8 cellular contexts compared by ENCODE assay signal in genomic region chr19:6021878-6022569, GRCh38. TPM values are rescaled to one million over a fixed set of nuclear protein-coding genes. Genes with fewer than 3 reads are reported as not detected.
DNase-seq lines count a peak whose midpoint lies in the region; ATAC-seq and TF ChIP-seq lines count a peak whose summit lies in the region.

No MANE protein-coding gene starts in this region.

- H2BK15ac ChIP-seq in neuronal stem cell (ENCODE audit: low read length): no peak overlapping the region

- H3K79me1 ChIP-seq in neuronal stem cell (ENCODE audit: low read depth, low read length): no peaks in the 10 kb centered on the region

- peak overlapping the region; percentile 4 for H2AK5ac ChIP-seq in neuronal stem cell (ENCODE audit: low read depth, low read length)

- H3K9me2 ChIP-seq in PC-3 (replicated peaks; ENCODE audit: low read length): no peaks in the 10 kb centered on the region

- no peaks in the 10 kb centered on the region for H3K4me1 Mint-ChIP-seq in CD4-positive, alpha-beta T cell (ENCODE audit: low read depth)
- H3K4me1 Mint-ChIP-seq in stimulated activated naive CD8-positive, alpha-beta T cell treated with anti-CD3 and anti-CD28 coated beads, Interleukin-15, amount 100 ng/mL, for 72 hours: peaks cover 17% of the 10 kb centered on the region

- no peak overlapping the region for H2BK5ac ChIP-seq in neuronal stem cell (ENCODE audit: low read length)

- H3K36me3 ChIP-seq in PC-3 (ENCODE audit: low read depth, low read length) (no peaks in the 10 kb centered on the region), neuronal stem cell (replicated peaks in 1 of 2; ENCODE audit: control insufficient read depth in 2 of 2, insufficient read depth in 2 of 2, low read length in 2 of 2) (peaks cover 0 to 35% of the 10 kb centered on the region in 2 donors)

- CTCF ChIA-PET in CD4-positive, alpha-beta T cell (lab: Charles Lee): interaction anchor here (0.7 to 3.5 kb wide), 9 partner anchors 9 to 218 kb away, joined by 3 to 28 read pairs (median 5); partner anchors contain the start of gene NRTN
- CTCF ChIA-PET in PC-3 (lab: Charles Lee): interaction anchor here (0.5 to 2.3 kb wide), 12 partner anchors 8 to 218 kb away, joined by 3 to 42 read pairs (median 4); partner anchors contain the start of gene RANBP3

- peak overlapping the region; percentile 1 for H3K23ac ChIP-seq in neuronal stem cell (ENCODE audit: low read depth, low read length, poor library complexity)

- no peaks in the 10 kb centered on the region for H3F3A ChIP-seq in PC-3 (ENCODE audit: low read length, unreplicated experiment)

- no peak overlapping the region for H4K8ac ChIP-seq in neuronal stem cell (ENCODE audit: low read depth, low read length)

- peak overlapping the region; percentile 55 for H3K4me2 ChIP-seq in PC-3 (ENCODE audit: low read length)
- H3K4me2 ChIP-seq in neuronal stem cell (ENCODE audit: insufficient read depth, low read length, poor library complexity, severe bottlenecking): peak overlapping the region; percentile 28

- H3K4me3 ChIP-seq in PC-3 (ENCODE audit: low read length) (no peak overlapping the region), fibroblast of the aortic adventitia (ENCODE audit: low read depth, low read length) (no peak overlapping the region), neuronal stem cell (ENCODE audit: low read length in 2 of 2) (no peak overlapping the region)

- BruUV-seq in PC-3 (replicated peaks; lab: Mats Ljungman, UMichigan): no TSS peak

- no peak overlapping the region for H4K91ac ChIP-seq in neuronal stem cell (ENCODE audit: low read depth, low read length, poor library complexity)

- no peaks in the 10 kb centered on the region for H3K36me3 Mint-ChIP-seq in CD4-positive, alpha-beta T cell (ENCODE audit: low read depth)

- H3K27me3 Mint-ChIP-seq in CD4-positive, alpha-beta T cell: peaks cover 6% of the 10 kb centered on the region
- H3K27me3 Mint-ChIP-seq in stimulated activated naive CD8-positive, alpha-beta T cell treated with anti-CD3 and anti-CD28 coated beads, Interleukin-15, amount 100 ng/mL, for 72 hours: no peaks in the 10 kb centered on the region

- H3K9me3 ChIP-seq in CD4-positive, alpha-beta T cell (ENCODE audit: control insufficient read depth, low read length): no peaks in the 10 kb centered on the region
- H3K9me3 ChIP-seq in PC-3 (ENCODE audit: low read length): no peaks in the 10 kb centered on the region
- H3K9me3 ChIP-seq in neuronal stem cell (replicated peaks in 1 of 2; ENCODE audit: control insufficient read depth in 2 of 2, insufficient read depth in 1 of 2, low read depth in 1 of 2, low read length in 2 of 2): no peaks in the 10 kb centered on the region

- no peak overlapping the region for H2BK12ac ChIP-seq in neuronal stem cell (ENCODE audit: low read length)

- no peak overlapping the region for H2BK120ac ChIP-seq in neuronal stem cell (ENCODE audit: low read depth, low read length)

- H3K4ac ChIP-seq in neuronal stem cell (ENCODE audit: low read length): no peak overlapping the region

- no peaks in the 10 kb centered on the region for H3K79me2 ChIP-seq in PC-3 (ENCODE audit: low read length)

- H3K27ac Mint-ChIP-seq in CD4-positive, alpha-beta T cell: no peak overlapping the region
- peak overlapping the region in 1 of 2 donors; percentile 30 for H3K27ac Mint-ChIP-seq in stimulated activated naive CD8-positive, alpha-beta T cell treated with anti-CD3 and anti-CD28 coated beads, Interleukin-15, amount 100 ng/mL, for 72 hours

- no peak overlapping the region for H3K4me3 Mint-ChIP-seq in CD4-positive, alpha-beta T cell
- no peak overlapping the region for H3K4me3 Mint-ChIP-seq in stimulated activated naive CD8-positive, alpha-beta T cell treated with anti-CD3 and anti-CD28 coated beads, Interleukin-15, amount 100 ng/mL, for 72 hours

- no peaks in the 10 kb centered on the region for H3K27me3 ChIP-seq in CD4-positive, alpha-beta T cell (ENCODE audit: control insufficient read depth, insufficient read depth, low read length)
- H3K27me3 ChIP-seq in PC-3 (ENCODE audit: low read length): no peaks in the 10 kb centered on the region
- peaks cover 0 to 3% (median 0%) of the 10 kb centered on the region in 3 experiments for H3K27me3 ChIP-seq in neuronal stem cell (ENCODE audit: control insufficient read depth in 3 of 3, insufficient read depth in 3 of 3, low read depth in 1 of 3, low read length in 3 of 3)

- TF ChIP-seq CTCF in CD4-positive, alpha-beta T cell (IDR thresholded peaks at IDR 0.05): peak; percentile 63
- TF ChIP-seq CTCF in PC-3 (conservative IDR thresholded peaks at IDR 0.05; ENCODE audit: low read depth, low read length) (peak; percentile 93), fibroblast of the aortic adventitia (IDR thresholded peaks at IDR 0.05; ENCODE audit: insufficient read depth, low read length) (peak; percentile 67)

- H4K20me1 ChIP-seq in PC-3 (ENCODE audit: low read length): no peaks in the 10 kb centered on the region

- intact Hi-C loops in CD4-positive, alpha-beta T cell (cut with DNase I, micrococcal nuclease): loop anchor here (1.0 to 10.0 kb wide), 5 partner anchors 35 to 247 kb away; no protein-coding TSS in a partner anchor
- intact Hi-C loops in PC-3 (cut with micrococcal nuclease): loop anchor here (1.0 to 5.0 kb wide), 2 partner anchors 35 to 220 kb away; no protein-coding TSS in a partner anchor

- peak overlapping the region; percentile 62; the same call in 1 of the 2 replicates for H2AFZ ChIP-seq in PC-3 (ENCODE audit: low read length)
- no peak overlapping the region for H2AFZ ChIP-seq in neuronal stem cell (ENCODE audit: low read length)

- peaks cover 35% of the 10 kb centered on the region for H3K4me1 ChIP-seq in PC-3 (ENCODE audit: insufficient read depth, low read length)
- peaks cover 2 to 7% of the 10 kb centered on the region in 2 donors for H3K4me1 ChIP-seq in neuronal stem cell (ENCODE audit: control insufficient read depth in 2 of 2, insufficient read depth in 1 of 2, low read depth in 1 of 2, low read length in 2 of 2)

- POLR2A ChIA-PET in CD4-positive, alpha-beta T cell (lab: Charles Lee): interaction anchor here (0.8 to 1.8 kb wide), 6 partner anchors 35 to 332 kb away, joined by 4 to 9 read pairs (median 6); partner anchors contain the start of genes NRTN and VMAC
- POLR2A ChIA-PET in PC-3 (lab: Charles Lee; ENCODE audit: unreplicated experiment): interaction anchor here (0.6 kb wide), 1 partner anchor 21 kb away, joined by 5 read pairs; no protein-coding TSS in a partner anchor

- TF ChIP-seq RAD21 in Ishikawa (IDR thresholded peaks at IDR 0.05; ENCODE audit: low read depth): peak; percentile 94

- peak; percentile 65 to 77 (median 74) for DNase-seq in CD4-positive, alpha-beta T cell
- DNase-seq in PC-3 (peak; percentile 85), fibroblast of the aortic adventitia (ENCODE audit: low read depth) (peak; percentile 75), neuronal stem cell (ENCODE audit: low spot score) (peak; percentile 87)
- peak; percentile 83 to 85 for DNase-seq in activated T-cell treated with anti-CD3 and anti-CD28 coated beads, Interleukin-2, amount 50 U/mL, for 48 hours
- DNase-seq in stimulated activated naive CD8-positive, alpha-beta T cell treated with anti-CD3 and anti-CD28 coated beads, Interleukin-15, amount 100 ng/mL, for 72 hours: peak; percentile 78 to 81

- no peak for TF ChIP-seq EP300 in Ishikawa (IDR thresholded peaks at IDR 0.05; ENCODE audit: borderline replicate concordance)

- H3K9ac ChIP-seq in PC-3 (ENCODE audit: low read length): no peak overlapping the region
- peak overlapping the region; percentile 38 for H3K9ac ChIP-seq in neuronal stem cell (ENCODE audit: low read depth, low read length, poor library complexity)

- no peaks in the 10 kb centered on the region for H3K9me3 Mint-ChIP-seq in CD4-positive, alpha-beta T cell
- no peaks in the 10 kb centered on the region for H3K9me3 Mint-ChIP-seq in stimulated activated naive CD8-positive, alpha-beta T cell treated with anti-CD3 and anti-CD28 coated beads, Interleukin-15, amount 100 ng/mL, for 72 hours

- ATAC-seq in CD4-positive, alpha-beta T cell (ENCODE audit: poor library complexity): peak; percentile 95
- ATAC-seq in PC-3 (peak; percentile 92), HG03175 (IDR thresholded peaks at IDR 0.05; ENCODE audit: unreplicated experiment) (no peak)
- ATAC-seq in stimulated activated naive CD8-positive, alpha-beta T cell treated with anti-CD3 and anti-CD28 coated beads, Interleukin-15, amount 100 ng/mL, for 72 hours: peak; percentile 98

- no CpG with 5 or more reads among the region's 29 CpGs for WGBS in neuronal stem cell (ENCODE audit: extremely low coverage in 2 of 2, insufficient read length in 2 of 2, insufficient replicate concordance in 1 of 2), 2 donors

- H3K14ac ChIP-seq in neuronal stem cell (ENCODE audit: low read length): peak overlapping the region; percentile 85

- H3K18ac ChIP-seq in neuronal stem cell (ENCODE audit: low read length): peak overlapping the region; percentile 38

- no peak overlapping the region for H3K27ac ChIP-seq in CD4-positive, alpha-beta T cell (ENCODE audit: low read depth, low read length)
- no peak overlapping the region for H3K27ac ChIP-seq in PC-3 (ENCODE audit: low read length)
- no peak overlapping the region for H3K27ac ChIP-seq in neuronal stem cell (replicated peaks; ENCODE audit: low read length)

TF ChIP-seq in Ishikawa, 13 proteins besides CTCF, POLR2A, EP300 and RAD21:
- TF ChIP-seq TEAD4 (IDR thresholded peaks at IDR 0.05): peak; percentile 8; the same call in 1 of the 2 replicates
- no peak for TF ChIP-seq FOXM1 (IDR thresholded peaks at IDR 0.05; ENCODE audit: borderline replicate concordance, low read depth)
- TF ChIP-seq USF1 (IDR thresholded peaks at IDR 0.05): no peak
- TF ChIP-seq ZBTB7A (IDR thresholded peaks at IDR 0.05; ENCODE audit: low read depth): peak; percentile 33; the same call in 1 of the 2 replicates
- no peak for TF ChIP-seq TCF12 (IDR thresholded peaks at IDR 0.05; ENCODE audit: low read depth)
- no peak for TF ChIP-seq TAF1 (IDR thresholded peaks at IDR 0.05; ENCODE audit: low read depth)
- TF ChIP-seq CREB1 (IDR thresholded peaks at IDR 0.05; ENCODE audit: low read depth): no peak
- TF ChIP-seq NFIC (IDR thresholded peaks at IDR 0.05): no peak
- TF ChIP-seq MAX (IDR thresholded peaks at IDR 0.05): no peak

RNA-seq across cellular contexts. Expression of gene RANBP3, which starts 44.1 kb away (rescaled TPM):
- total RNA-seq in CD4-positive, alpha-beta T cell: 10 to 100 TPM; 82.7 to 88.7 TPM
- 114 and 153 TPM in 2 replicates for total RNA-seq in PC-3 (2014; rRNA removed)
- 41.4 and 58.0 TPM in 2 replicates for total RNA-seq in fibroblast of the aortic adventitia (ENCODE audit: low replicate concordance)
- 112 TPM for polyA plus RNA-seq in neuronal stem cell (2013, experiment 1 of 2)
- polyA plus RNA-seq in neuronal stem cell (2013, experiment 2 of 2): 111 TPM
